25 cellular contexts compared by ENCODE assay signal in genomic region chr11:64096835-64097234, GRCh38.
DNase-seq lines count a peak whose midpoint lies in the region; ATAC-seq and TF ChIP-seq lines count a peak whose summit lies in the region.
"Had no signal": no experiment of that assay in that cellular context is flagged by ENCODE, and none has a peak within 500 bp of the region (broad histone marks: within the 10 kb centered on the region; RNA-seq: fewer than 3 reads in every experiment).

No MANE protein-coding gene starts in this region.

- DNase-seq in Ammon's horn (ENCODE audit: low spot score) (peak; percentile 47), NCI-H128 (lab: John Stamatoyannopoulos, UW; ENCODE audit: unreplicated experiment) (peak; percentile 32), neuronal stem cell (ENCODE audit: low spot score) (no peak), MV-4-11 (lab: John Stamatoyannopoulos, UW) (no peak), Caco-2 (no peak), NCI-H526 treated with DMSO at 0.1 percent for 48 hours (lab: John Stamatoyannopoulos, UW) (no peak)
- DNase-seq: ACHN; activated CD4-positive, alpha-beta memory T cell treated with anti-CD3 and anti-CD28 coated beads for 36 hours; activated CD4-positive, CD25-positive, alpha-beta regulatory T cell; activated naive CD4-positive, alpha-beta T cell treated with Interleukin-2 at 50 U/mL for 16 hours; amniotic stem cell; DMS 273 treated with DMSO at 0.1 percent for 48 hours; foreskin keratinocyte; GF-D8; GM23248; NCI-H1930; spleen; T-helper 9 cell had no signal

- peak overlapping the region; percentile 5 for H2BK120ac ChIP-seq in neuronal stem cell (ENCODE audit: low read depth, low read length)

- peak overlapping the region; percentile 85 for H3K18ac ChIP-seq in neuronal stem cell (ENCODE audit: low read length)

- H3K4me3 Mint-ChIP-seq in Caco-2 (ENCODE audit: unreplicated experiment) = no peak overlapping the region
- H3K4me3 Mint-ChIP-seq: activated CD4-positive, alpha-beta memory T cell treated with anti-CD3 and anti-CD28 coated beads for 36 hours had no signal

- H3K4me1 ChIP-seq in neuronal stem cell (ENCODE audit: control insufficient read depth in 2 of 2, insufficient read depth in 1 of 2, low read depth in 1 of 2, low read length in 2 of 2) (peaks cover 42 to 67% of the 10 kb centered on the region in 2 donors), Caco-2 (no peaks in the 10 kb centered on the region)
- H3K4me1 ChIP-seq: foreskin keratinocyte had no signal

- H3K23ac ChIP-seq in neuronal stem cell (ENCODE audit: low read depth, low read length, poor library complexity) = peak overlapping the region; percentile 38

- H3K4me3 ChIP-seq in neuronal stem cell (ENCODE audit: low read length in 2 of 2) (no peak overlapping the region), Caco-2 (ENCODE audit: low read depth, low read length) (no peak overlapping the region)
- H3K4me3 ChIP-seq: cardiac muscle cell, GM23248, hepatocyte, spleen had no signal

- H3K4ac ChIP-seq in neuronal stem cell (ENCODE audit: low read length) = no peak overlapping the region

- peak overlapping the region; percentile 26 for H3K9ac ChIP-seq in neuronal stem cell (ENCODE audit: low read depth, low read length, poor library complexity)
- H3K9ac ChIP-seq: GM23248 had no signal

- intact Hi-C loops in Caco-2 (cut with micrococcal nuclease; ENCODE audit: unreplicated experiment) = no loop called here

- no peak overlapping the region for H3K27ac Mint-ChIP-seq in Caco-2 (ENCODE audit: unreplicated experiment)
- H3K27ac Mint-ChIP-seq: activated CD4-positive, alpha-beta memory T cell treated with anti-CD3 and anti-CD28 coated beads for 36 hours; IgD-negative memory B cell had no signal

- H3K9me3 Mint-ChIP-seq in Caco-2 (ENCODE audit: unreplicated experiment) = no peaks in the 10 kb centered on the region
- H3K9me3 Mint-ChIP-seq: activated CD4-positive, alpha-beta memory T cell treated with anti-CD3 and anti-CD28 coated beads for 36 hours; IgD-negative memory B cell had no signal

- H4K8ac ChIP-seq in neuronal stem cell (ENCODE audit: low read depth, low read length) = no peak overlapping the region

- H3K27ac ChIP-seq in VCaP (peak overlapping the region; percentile 54; the same call in 1 of the 2 replicates), neuronal stem cell (replicated peaks; ENCODE audit: low read length) (no peak overlapping the region)
- H3K27ac ChIP-seq: foreskin keratinocyte, GM23248, hepatocyte, neutrophil, spleen had no signal

- no peaks in the 10 kb centered on the region for H3K36me3 Mint-ChIP-seq in Caco-2 (ENCODE audit: insufficient read depth, unreplicated experiment)
- H3K36me3 Mint-ChIP-seq: activated CD4-positive, alpha-beta memory T cell treated with anti-CD3 and anti-CD28 coated beads for 36 hours; IgD-negative memory B cell had no signal

- H3K9me3 ChIP-seq in neuronal stem cell (replicated peaks in 1 of 2; ENCODE audit: control insufficient read depth in 2 of 2, insufficient read depth in 1 of 2, low read depth in 1 of 2, low read length in 2 of 2) (no peaks in the 10 kb centered on the region), Caco-2 (no peaks in the 10 kb centered on the region)
- H3K9me3 ChIP-seq: neutrophil, spleen had no signal

- H2BK12ac ChIP-seq in neuronal stem cell (ENCODE audit: low read length) = peak overlapping the region; percentile 36

- peak overlapping the region; percentile 90 for H3K14ac ChIP-seq in neuronal stem cell (ENCODE audit: low read length)

- H4K91ac ChIP-seq in neuronal stem cell (ENCODE audit: low read depth, low read length, poor library complexity) = no peak overlapping the region

- no TSS peak for BruUV-seq in Caco-2 (replicated peaks; lab: Mats Ljungman, UMichigan)

- no peak overlapping the region for H2BK5ac ChIP-seq in neuronal stem cell (ENCODE audit: low read length)

- H2AFZ ChIP-seq in neuronal stem cell (ENCODE audit: low read length) = no peak overlapping the region
- H2AFZ ChIP-seq: GM23248, hepatocyte had no signal

- no peak for ATAC-seq in GM21381 (IDR thresholded peaks at IDR 0.05; ENCODE audit: unreplicated experiment)
- ATAC-seq: foreskin keratinocyte, SK-N-SH treated with all-trans-retinoic acid at 6 μM for 48 hours had no signal

- no peaks in the 10 kb centered on the region for H3K27me3 Mint-ChIP-seq in Caco-2 (ENCODE audit: insufficient read depth, unreplicated experiment)
- H3K27me3 Mint-ChIP-seq: activated CD4-positive, alpha-beta memory T cell treated with anti-CD3 and anti-CD28 coated beads for 36 hours had no signal

- no peaks in the 10 kb centered on the region for H3K4me1 Mint-ChIP-seq in Caco-2 (ENCODE audit: low read depth, unreplicated experiment)

- no peaks in the 10 kb centered on the region for H3K27me3 ChIP-seq in neuronal stem cell (ENCODE audit: control insufficient read depth in 3 of 3, insufficient read depth in 3 of 3, low read depth in 1 of 3, low read length in 3 of 3)
- no peaks in the 10 kb centered on the region for H3K27me3 ChIP-seq in Caco-2 (replicated peaks; ENCODE audit: control insufficient read depth, insufficient read depth, low read length)
- H3K27me3 ChIP-seq: cardiac muscle cell, hepatocyte, spleen had no signal

- peak overlapping the region; percentile 40 for H2BK15ac ChIP-seq in neuronal stem cell (ENCODE audit: low read length)

- CTCF ChIA-PET in Caco-2 (lab: Charles Lee) = no interaction called here

- H2AK5ac ChIP-seq in neuronal stem cell (ENCODE audit: low read depth, low read length) = peak overlapping the region; percentile 89

- H3K36me3 ChIP-seq in neuronal stem cell (replicated peaks in 1 of 2; ENCODE audit: control insufficient read depth in 2 of 2, insufficient read depth in 2 of 2, low read length in 2 of 2) = no peaks in the 10 kb centered on the region
- no peaks in the 10 kb centered on the region for H3K36me3 ChIP-seq in Caco-2 (ENCODE audit: control insufficient read depth, insufficient read depth, low read length)
- H3K36me3 ChIP-seq: cardiac muscle cell, neutrophil, spleen had no signal

- POLR2A ChIA-PET in Caco-2 (lab: Charles Lee) = interaction anchor here (0.7 kb wide), 1 partner anchor 18 kb away, joined by 3 read pairs; no protein-coding TSS in a partner anchor

- no CpG with 5 or more reads among the region's 13 CpGs for WGBS in neuronal stem cell (ENCODE audit: extremely low coverage in 2 of 2, insufficient read length in 2 of 2, insufficient replicate concordance in 1 of 2), 2 donors

- peaks cover 2% of the 10 kb centered on the region for H3K79me1 ChIP-seq in neuronal stem cell (ENCODE audit: low read depth, low read length)

- H3K4me2 ChIP-seq in neuronal stem cell (ENCODE audit: insufficient read depth, low read length, poor library complexity, severe bottlenecking) = no peak overlapping the region
- H3K4me2 ChIP-seq: hepatocyte had no signal

- TF ChIP-seq CTCF in VCaP (conservative IDR thresholded peaks at IDR 0.05) (no peak), Caco-2 (IDR thresholded peaks at IDR 0.05; ENCODE audit: insufficient read depth in 1 of 2, low read depth in 1 of 2, low read length in 1 of 2, severe bottlenecking in 1 of 2, unreplicated experiment in 1 of 2) (no peak)

Comparison
In these comparisons a context has a peak if more than half of its experiments do, and no peak if none do; other contexts are left out.
1. DNase-seq: peak in Ammon's horn (single experiment) and NCI-H128 (single experiment); none in neuronal stem cell (single experiment), MV-4-11 (single experiment), Caco-2 (0 of 2) and NCI-H526 treated with DMSO at 0.1 percent for 48 hours (single experiment).